Comparison of ENCODE assay signal across 8 cellular contexts in genomic region chr14:35122696-35123387, GRCh38. TPM values are rescaled to one million over a fixed set of nuclear protein-coding genes. Genes with fewer than 3 reads are reported as not detected.
DNase-seq lines count a peak whose midpoint lies in the region; ATAC-seq and TF ChIP-seq lines count a peak whose summit lies in the region.

No MANE protein-coding gene starts in this region.

- no peaks in the 10 kb centered on the region for H3K27me3 Mint-ChIP-seq in natural killer cell (ENCODE audit: low read depth in 2 of 2)

- peaks cover 55 to 56% of the 10 kb centered on the region in 2 donors for H3K4me1 Mint-ChIP-seq in natural killer cell

- no peaks in the 10 kb centered on the region for H3K9me3 Mint-ChIP-seq in natural killer cell

- TF ChIP-seq CTCF in natural killer cell (IDR thresholded peaks at IDR 0.05) = no peak

- H3K27ac Mint-ChIP-seq in natural killer cell = peak overlapping the region; percentile 99

- peak overlapping the region; percentile 97 for H3K4me3 Mint-ChIP-seq in natural killer cell

- ATAC-seq in HG03025 (IDR thresholded peaks at IDR 0.05; ENCODE audit: low FRiP score, unreplicated experiment) = peak; percentile 2
- peak; percentile 32 for ATAC-seq in SK-N-SH treated with all-trans-retinoic acid at 6 μM for 48 hours
- peak; percentile 6 for ATAC-seq in esophagus mucosa
- peak in 1 of 3 donors; percentile 1 for ATAC-seq in natural killer cell

- H3K36me3 Mint-ChIP-seq in natural killer cell = peaks cover 4% of the 10 kb centered on the region

- peak; percentile 37 for DNase-seq in NCI-H2196 (lab: John Stamatoyannopoulos, UW; ENCODE audit: unreplicated experiment)
- no peak for DNase-seq in NCI-H2196 treated with DMSO at 0.1 percent for 48 hours (lab: John Stamatoyannopoulos, UW; ENCODE audit: unreplicated experiment)
- no peak for DNase-seq in natural killer cell
- no peak for DNase-seq in Ammon's horn (ENCODE audit: low spot score)
- no peak for DNase-seq in NCI-H1436 treated with DMSO at 0.1 percent for 48 hours (lab: John Stamatoyannopoulos, UW)

- intact Hi-C loops in natural killer cell (cut with micrococcal nuclease) = loop anchor here (1.0 to 10.0 kb wide), 7 partner anchors 76 to 704 kb away; partner anchors contain the start of genes BAZ1A, BRMS1L, FAM177A1 and NFKBIA

TF ChIP-seq in SK-N-SH treated with all-trans-retinoic acid at 6 μM for 48 hours, 23 proteins besides CTCF, POLR2A, EP300 and RAD21:
- TF ChIP-seq CSDC2 (CRISPR knock-in tag; IDR thresholded peaks at IDR 0.05) = 0 out of 2 replicates have a peak, but pooled peaks have one; percentile 27
- no peak for TF ChIP-seq ZNF70 (CRISPR knock-in tag; IDR thresholded peaks at IDR 0.05)

RNA-seq across cellular contexts. Expression of gene PRORP, which starts 0.5 kb away (rescaled TPM):
- total RNA-seq in esophagus mucosa (17.5 TPM), natural killer cell (10 to 100 TPM; 18.3 to 35.8 (median 20.5) TPM)

RNA-seq across cellular contexts. Expression of gene PPP2R3C, which starts 1.1 kb away (rescaled TPM):
- 11.8 TPM for total RNA-seq in esophagus mucosa
- total RNA-seq in natural killer cell = 10 to 100 TPM; 41.5 to 49.7 (median 48.3) TPM
